22 cellular contexts compared by ENCODE assay signal in genomic region chr2:201856561-201856960, GRCh38. TPM values are rescaled to one million over a fixed set of nuclear protein-coding genes. Genes with fewer than 3 reads are reported as not detected.
DNase-seq lines count a peak whose midpoint lies in the region; ATAC-seq and TF ChIP-seq lines count a peak whose summit lies in the region.
"Had no signal": no experiment of that assay in that cellular context is flagged by ENCODE, and none has a peak within 500 bp of the region (broad histone marks: within the 10 kb centered on the region; RNA-seq: fewer than 3 reads in every experiment).

No MANE protein-coding gene starts in this region.

- POLR2A ChIA-PET in MCF 10A (lab: Yijun Ruan, JAX), result no interaction called here

- H3K27ac ChIP-seq in mammary epithelial cell (ENCODE audit: insufficient read depth, low read depth, low read length) (peak overlapping the region; percentile 16), mesenchymal stem cell (ENCODE audit: low read length, poor library complexity, severe bottlenecking) (no peak overlapping the region), osteoblast (ENCODE audit: low read depth, low read length) (peak overlapping the region; percentile 100)
- H3K27ac ChIP-seq: 22Rv1, A549, HL-60 had no signal

- BruUV-seq in mammary epithelial cell (replicated peaks; lab: Mats Ljungman, UMichigan), result no TSS peak
- no TSS peak for BruUV-seq in MCF 10A (replicated peaks; lab: Mats Ljungman, UMichigan)

- H3K27me3 Mint-ChIP-seq in MCF 10A (ENCODE audit: insufficient read depth, unreplicated experiment), result no peaks in the 10 kb centered on the region

- H3K9me3 ChIP-seq in mammary epithelial cell (replicated peaks; ENCODE audit: insufficient read depth, low read length) (no peaks in the 10 kb centered on the region), mesenchymal stem cell (ENCODE audit: control insufficient read depth, low read length) (no peaks in the 10 kb centered on the region), osteoblast (ENCODE audit: low read depth, low read length) (no peaks in the 10 kb centered on the region)
- H3K9me3 ChIP-seq: A549, BE2C had no signal

- no peak for TF ChIP-seq CTCF in mammary epithelial cell (conservative IDR thresholded peaks at IDR 0.05 in 1 of 2, IDR thresholded peaks at IDR 0.05 in 1 of 2; ENCODE audit: extremely low read depth in 1 of 2, insufficient read depth in 1 of 2, low read depth in 1 of 2, low read length in 2 of 2)
- TF ChIP-seq CTCF in MCF 10A (IDR thresholded peaks at IDR 0.05; ENCODE audit: unreplicated experiment), result no peak
- TF ChIP-seq CTCF in osteoblast (IDR thresholded peaks at IDR 0.05; ENCODE audit: extremely low read depth, low read depth, low read length), result no peak

- H3K27ac Mint-ChIP-seq in MCF 10A (ENCODE audit: low read depth, unreplicated experiment), result no peak overlapping the region
- H3K27ac Mint-ChIP-seq: CD4-positive, CD25-positive, alpha-beta regulatory T cell; CD8-positive, alpha-beta memory T cell; H9 had no signal

- H3K9ac ChIP-seq in mammary epithelial cell (ENCODE audit: insufficient read depth, low read length), result no peak overlapping the region
- H3K9ac ChIP-seq in mesenchymal stem cell (ENCODE audit: low read length), result no peak overlapping the region

- H3K36me3 Mint-ChIP-seq in MCF 10A (ENCODE audit: insufficient read depth, unreplicated experiment), result no peaks in the 10 kb centered on the region
- H3K36me3 Mint-ChIP-seq: CD4-positive, CD25-positive, alpha-beta regulatory T cell; CD8-positive, alpha-beta memory T cell had no signal

- H3K4me1 ChIP-seq in mammary epithelial cell (ENCODE audit: insufficient read depth, low read length) (peaks cover 47% of the 10 kb centered on the region), mesenchymal stem cell (ENCODE audit: control insufficient read depth, insufficient read depth, low read depth, low read length) (peaks cover 6% of the 10 kb centered on the region), osteoblast (ENCODE audit: insufficient read depth, low read length) (peaks cover 66% of the 10 kb centered on the region)
- H3K4me1 ChIP-seq: BE2C had no signal

- H3K4me3 Mint-ChIP-seq in MCF 10A (ENCODE audit: unreplicated experiment), result no peak overlapping the region
- H3K4me3 Mint-ChIP-seq: CD4-positive, CD25-positive, alpha-beta regulatory T cell; CD8-positive, alpha-beta memory T cell; H9 had no signal

- no peaks in the 10 kb centered on the region for H3K79me1 ChIP-seq in mesenchymal stem cell (replicated peaks; ENCODE audit: low read length, poor library complexity, severe bottlenecking)

- WGBS in mammary epithelial cell (ENCODE audit: low coverage, missing lambda C conversion rate), result 100% methylated on average over 2 of the region's 6 CpGs
- 88% methylated on average over 4 of the region's 6 CpGs for WGBS in mesenchymal stem cell

- in situ Hi-C loops in mammary epithelial cell (cut with MboI; ENCODE audit: low sequenced_read_pairs in 2 of 2), result loop anchor here in 1 of 2 donors (10.0 to 25.0 kb wide), 3 partner anchors 52 to 306 kb away; partner anchors contain the start of genes CDK15 and FZD7

- H3K4me2 ChIP-seq in mammary epithelial cell (ENCODE audit: insufficient read depth, low read depth, low read length) (peak overlapping the region; percentile 18), mesenchymal stem cell (ENCODE audit: low read length, poor library complexity, severe bottlenecking) (no peak overlapping the region), osteoblast (ENCODE audit: insufficient read depth, low read length) (no peak overlapping the region)
- H3K4me2 ChIP-seq: A549 had no signal

- no peak for ATAC-seq in HG03442 (IDR thresholded peaks at IDR 0.05; ENCODE audit: unreplicated experiment)
- ATAC-seq: A549 had no signal

- no peak overlapping the region for H3K23ac ChIP-seq in mesenchymal stem cell (ENCODE audit: low read length in 2 of 2)

- H2BK15ac ChIP-seq in mesenchymal stem cell (ENCODE audit: low read depth, poor library complexity, severe bottlenecking), result no peak overlapping the region

- DNase-seq in mammary epithelial cell (no peak), MCF 10A (ENCODE audit: unreplicated experiment) (no peak), cerebellar cortex (ENCODE audit: low spot score) (peak; percentile 82), mesenchymal stem cell (no peak), osteoblast (ENCODE audit: insufficient read length, low spot score, missing footprints) (no peak), NCI-H82 (lab: John Stamatoyannopoulos, UW) (no peak), AG08396 (ENCODE audit: low spot score) (no peak)
- DNase-seq: BE2C; CD4-positive, CD25-positive, alpha-beta regulatory T cell; CD8-positive, alpha-beta memory T cell; COR-L47; DMS 273 treated with DMSO at 0.1 percent for 48 hours; DMS53; DND-41; EL; GOT3; H9; KBM-7 had no signal

- dilution Hi-C loops in mammary epithelial cell (cut with HindIII; ENCODE audit: low sequenced_read_pairs), result no loop called here

- no peaks in the 10 kb centered on the region for H4K20me1 ChIP-seq in mammary epithelial cell (ENCODE audit: insufficient read depth, low read length)
- no peaks in the 10 kb centered on the region for H4K20me1 ChIP-seq in osteoblast (ENCODE audit: insufficient read depth, low read length)

- intact Hi-C loops in mammary epithelial cell (cut with micrococcal nuclease), result no loop called here
- intact Hi-C loops in MCF 10A (cut with micrococcal nuclease), result no loop called here

- CTCF ChIA-PET in mammary epithelial cell (lab: Charles Lee; ENCODE audit: low non-redundant PET), result no interaction called here
- CTCF ChIA-PET in MCF 10A (lab: Yijun Ruan, JAX), result interaction anchor here (0.5 to 4.2 kb wide), 5 partner anchors 9 to 322 kb away, joined by 3 to 37 read pairs (median 3); no protein-coding TSS in a partner anchor

- H3K14ac ChIP-seq in mesenchymal stem cell (ENCODE audit: low read length in 2 of 2), result no peak overlapping the region

- no peak overlapping the region for H3K18ac ChIP-seq in mesenchymal stem cell (ENCODE audit: low read depth in 1 of 2, low read length in 2 of 2)

- H3K36me3 ChIP-seq in mammary epithelial cell (ENCODE audit: insufficient read depth, low read length), result no peaks in the 10 kb centered on the region
- H3K36me3 ChIP-seq in mesenchymal stem cell (ENCODE audit: control insufficient read depth in 1 of 2, insufficient read depth in 2 of 2, low read depth in 1 of 2, low read length in 2 of 2), result no peaks in the 10 kb centered on the region
- H3K36me3 ChIP-seq in osteoblast (ENCODE audit: insufficient read depth, low read length), result no peaks in the 10 kb centered on the region
- H3K36me3 ChIP-seq: BE2C had no signal

- H2BK5ac ChIP-seq in mesenchymal stem cell (ENCODE audit: low read depth, low read length, poor library complexity, severe bottlenecking), result no peak overlapping the region

- H3K27me3 ChIP-seq in mammary epithelial cell (ENCODE audit: insufficient read depth, low read length), result no peaks in the 10 kb centered on the region
- H3K27me3 ChIP-seq in mesenchymal stem cell (ENCODE audit: control insufficient read depth in 1 of 2, insufficient read depth in 1 of 2, low read length in 2 of 2), result peaks cover 0 to 7% of the 10 kb centered on the region in 2 experiments
- H3K27me3 ChIP-seq in osteoblast (ENCODE audit: insufficient read depth, low read length), result no peaks in the 10 kb centered on the region
- H3K27me3 ChIP-seq: BE2C had no signal

- H4K91ac ChIP-seq in mesenchymal stem cell (ENCODE audit: low read length), result no peak overlapping the region

- H3K4me1 Mint-ChIP-seq in MCF 10A (ENCODE audit: insufficient read depth, unreplicated experiment), result peaks cover 23% of the 10 kb centered on the region

- no peak overlapping the region for H4K8ac ChIP-seq in mesenchymal stem cell (ENCODE audit: low read length)

- H3K4me3 ChIP-seq in mammary epithelial cell (replicated peaks in 1 of 3; ENCODE audit: insufficient read depth in 1 of 3, low read depth in 2 of 3, low read length in 3 of 3), result no peak overlapping the region
- H3K4me3 ChIP-seq in mesenchymal stem cell (ENCODE audit: insufficient read depth in 1 of 2, low read depth in 1 of 2, low read length in 2 of 2), result no peak overlapping the region
- H3K4me3 ChIP-seq in osteoblast (ENCODE audit: insufficient read depth, low read length), result no peak overlapping the region
- H3K4me3 ChIP-seq: A549 had no signal

- H3K4ac ChIP-seq in mesenchymal stem cell (ENCODE audit: low read depth in 1 of 2, low read length in 2 of 2), result peak overlapping the region in 1 of 2 experiments; percentile 24

- H2AK5ac ChIP-seq in mesenchymal stem cell (ENCODE audit: low read length, severe bottlenecking), result peak overlapping the region; percentile 33

- no peaks in the 10 kb centered on the region for H3K9me3 Mint-ChIP-seq in MCF 10A (ENCODE audit: unreplicated experiment)
- H3K9me3 Mint-ChIP-seq: H9 had no signal

- peaks cover 17% of the 10 kb centered on the region for H3K79me2 ChIP-seq in mammary epithelial cell (ENCODE audit: insufficient read depth, low read length)
- H3K79me2 ChIP-seq in osteoblast (ENCODE audit: insufficient read depth, low read length), result peaks cover 2% of the 10 kb centered on the region

- H2AFZ ChIP-seq in mammary epithelial cell (ENCODE audit: low read depth, low read length) (no peak overlapping the region), mesenchymal stem cell (ENCODE audit: low read depth, low read length) (no peak overlapping the region), osteoblast (ENCODE audit: low read length) (no peak overlapping the region)

- no peak overlapping the region for H2BK120ac ChIP-seq in mesenchymal stem cell (ENCODE audit: low read depth, low read length)

- H2BK12ac ChIP-seq in mesenchymal stem cell (ENCODE audit: low read length in 2 of 2), result peak overlapping the region in 1 of 2 experiments; percentile 63

RNA-seq across cellular contexts. Expression of gene CDK15, which starts 50.2 kb away (rescaled TPM):
- total RNA-seq in mammary epithelial cell (1 to 10 TPM; 3.5 to 5.7 TPM), MCF 10A (2022) (not detected in 2 replicates), osteoblast (4.7 and 5.3 TPM in 2 replicates)
- polyA plus RNA-seq in mammary epithelial cell, result 3.1 TPM
- polyA minus RNA-seq in mammary epithelial cell, result 10.0 TPM
- polyA plus RNA-seq in mesenchymal stem cell (2013, experiment 1 of 2), result 6.9 TPM
- polyA plus RNA-seq in mesenchymal stem cell (2013, experiment 2 of 2), result 6.9 TPM
- total RNA-seq: CD4-positive, CD25-positive, alpha-beta regulatory T cell; CD8-positive, alpha-beta memory T cell; H9 had no signal
- polyA plus RNA-seq: A549; CD4-positive, CD25-positive, alpha-beta regulatory T cell; CD8-positive, alpha-beta memory T cell had no signal
